Comparison of ENCODE assay signal across 17 cellular contexts in genomic region chr12:49865109-49865781, GRCh38. TPM values are rescaled to one million over a fixed set of nuclear protein-coding genes. Genes with fewer than 3 reads are reported as not detected.
"Had no signal": no experiment of that assay in that cellular context is flagged by ENCODE, and none has a peak within 500 bp of the region (broad histone marks: within the 10 kb centered on the region; RNA-seq: fewer than 3 reads in every experiment).

No MANE protein-coding gene starts in this region.

- H3K9me3 ChIP-seq: thyroid gland had no signal

- H3K27me3 ChIP-seq: thyroid gland had no signal

- H3K36me3 ChIP-seq: thyroid gland had no signal

- DNase-seq: activated B cell treated with CpG ODN at 0.5 μM for 24 hours; activated CD4-positive, alpha-beta T cell treated with anti-CD3 and anti-CD28 coated beads for 4 hours; activated CD4-positive, alpha-beta T cell treated with anti-CD3 and anti-CD28 coated beads, Interleukin-2, amount 50 U/mL, for 48 hours; amniotic stem cell; cerebellar nuclear complex; effector CD8-positive, alpha-beta T cell; foreskin melanocyte; hippocampal formation; left ventricle myocardium superior; mammary epithelial cell; occipital lobe; stimulated activated CD4-positive, alpha-beta T cell treated with anti-CD3 and anti-CD28 coated beads, Interleukin-4, amount 100 ng/mL, for 4 hours; stimulated activated naive CD8-positive, alpha-beta T cell treated with anti-CD3 and anti-CD28 coated beads, Interleukin-15, Interleukin-2, amounts not matched to agents 100 U/mL and 50 U/mL, for 24 hours; T1000; thyroid gland had no signal

- H3K4me3 ChIP-seq: thyroid gland had no signal

RNA-seq across cellular contexts. Expression of gene FAIM2, which starts 38.5 kb away (rescaled TPM):
- total RNA-seq: activated B cell treated with CpG ODN at 0.5 μM for 24 hours, mammary epithelial cell, mononuclear cell, progenitor cell of endocrine pancreas had no signal
